In the genomic region with DNA sequence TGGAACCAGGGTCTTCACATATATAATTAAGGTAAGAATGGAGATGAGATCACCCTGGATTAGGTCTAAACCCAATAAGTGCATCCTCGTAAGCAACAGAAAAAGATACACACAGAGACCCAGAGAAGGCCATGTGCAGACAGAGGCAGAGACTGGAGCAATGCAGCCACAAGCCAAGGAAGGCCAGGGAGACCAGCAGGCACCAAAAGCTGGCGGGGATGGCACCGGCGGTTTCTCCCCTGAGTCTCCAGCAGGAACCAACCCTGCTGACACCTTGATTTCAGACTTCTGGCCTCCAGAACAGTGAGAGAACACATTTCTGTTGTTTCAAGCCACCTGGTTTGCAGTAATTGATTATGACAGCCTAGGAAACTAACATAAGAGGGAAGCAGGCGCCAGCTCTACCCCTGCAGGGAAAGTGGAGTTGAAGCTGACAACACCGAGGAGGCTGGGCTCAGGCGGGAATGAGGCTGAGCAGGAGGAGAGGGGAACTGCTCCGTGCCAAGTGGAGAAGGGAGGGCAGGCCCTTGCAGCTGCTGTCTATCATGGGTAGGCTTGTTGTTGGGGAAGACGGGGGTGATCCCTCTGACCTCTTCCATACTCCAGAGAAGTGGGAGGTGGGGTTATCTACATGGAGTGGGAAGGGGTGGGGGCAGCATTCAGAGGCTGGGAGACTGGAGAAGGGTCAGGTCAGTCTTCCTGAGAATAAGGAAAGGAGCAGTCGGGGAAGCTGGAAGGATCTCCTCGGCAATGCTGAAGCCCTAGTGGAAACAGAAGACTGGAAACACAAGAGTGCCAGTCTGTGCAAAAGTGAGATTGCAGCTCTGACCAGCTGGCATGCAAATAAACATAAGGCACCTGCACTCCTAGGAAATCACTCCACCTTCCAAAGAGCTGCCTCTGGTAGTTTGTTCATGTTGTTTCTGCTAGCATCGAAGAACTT, we compare ENCODE assay signal across 11 cellular contexts.
A peak's percentile ranks its signal among the peaks of the same experiment; 100 is the strongest.
DNase-seq lines count a peak whose midpoint lies in the region; ATAC-seq and TF ChIP-seq lines count a peak whose summit lies in the region.
"Had no signal": no experiment of that assay in that cellular context is flagged by ENCODE, and none has a peak within 500 bp of the region (broad histone marks: within the 10 kb centered on the region; RNA-seq: fewer than 3 reads in every experiment).

No MANE protein-coding gene starts in this region.

- no peaks in the 10 kb centered on the region for H3K9me3 ChIP-seq in tibial nerve
- H3K9me3 ChIP-seq: Peyer's patch had no signal

- no peaks in the 10 kb centered on the region for H3K27me3 ChIP-seq in tibial nerve
- H3K27me3 ChIP-seq: Peyer's patch had no signal

- H3K27me3 Mint-ChIP-seq in stimulated activated naive CD8-positive, alpha-beta T cell treated with anti-CD3 and anti-CD28 coated beads, Interleukin-15, Interleukin-2, amounts not matched to agents 100 ng/mL and 50 ng/mL, for 24 hours, result no peaks in the 10 kb centered on the region

- no peak for ATAC-seq in stimulated activated naive CD8-positive, alpha-beta T cell treated with anti-CD3 and anti-CD28 coated beads, Interleukin-15, Interleukin-2, amounts not matched to agents 100 U/mL and 50 U/mL, for 24 hours
- ATAC-seq in HG03342 (IDR thresholded peaks at IDR 0.05; ENCODE audit: unreplicated experiment) (no peak), HG03139 (IDR thresholded peaks at IDR 0.05; ENCODE audit: unreplicated experiment) (no peak)

- H3K4me1 Mint-ChIP-seq in stimulated activated naive CD8-positive, alpha-beta T cell treated with anti-CD3 and anti-CD28 coated beads, Interleukin-15, Interleukin-2, amounts not matched to agents 100 ng/mL and 50 ng/mL, for 24 hours (ENCODE audit: low read depth), result peaks cover 46% of the 10 kb centered on the region

- H3K9me3 Mint-ChIP-seq in stimulated activated naive CD8-positive, alpha-beta T cell treated with anti-CD3 and anti-CD28 coated beads, Interleukin-15, Interleukin-2, amounts not matched to agents 100 ng/mL and 50 ng/mL, for 24 hours, result no peaks in the 10 kb centered on the region

- intact Hi-C loops in head of caudate nucleus (cut with DNase I), result no loop called here

- no peak overlapping the region for H3K4me3 ChIP-seq in tibial nerve
- H3K4me3 ChIP-seq: lung, Peyer's patch had no signal

- peaks cover 0 to 11% (median 5%) of the 10 kb centered on the region in 4 donors for H3K4me1 ChIP-seq in tibial nerve
- H3K4me1 ChIP-seq: Peyer's patch had no signal

- peaks cover 72% of the 10 kb centered on the region for H3K36me3 Mint-ChIP-seq in stimulated activated naive CD8-positive, alpha-beta T cell treated with anti-CD3 and anti-CD28 coated beads, Interleukin-15, Interleukin-2, amounts not matched to agents 100 ng/mL and 50 ng/mL, for 24 hours (ENCODE audit: low read depth)

- no peak for TF ChIP-seq EP300 in tibial nerve (IDR thresholded peaks at IDR 0.05)

- H3K36me3 ChIP-seq in tibial nerve, result peaks cover 2 to 38% (median 5%) of the 10 kb centered on the region in 3 donors

- H3K27ac ChIP-seq in tibial nerve, result peak overlapping the region in 1 of 4 donors; percentile 29
- H3K27ac ChIP-seq: Peyer's patch had no signal

- no peak for DNase-seq in stimulated activated naive CD8-positive, alpha-beta T cell treated with anti-CD3 and anti-CD28 coated beads, Interleukin-15, Interleukin-2, amounts not matched to agents 100 U/mL and 50 U/mL, for 24 hours
- DNase-seq in NCI-H526 treated with DMSO at 0.1 percent for 48 hours (lab: John Stamatoyannopoulos, UW) (peak; percentile 99), head of caudate nucleus (peak in 32 of 42 donors; percentile 25 to 80 (median 59)), tibial nerve (ENCODE audit: low spot score in 2 of 2) (no peak), SKM-1 treated with dmso at 0.1 percent for 144 hours (lab: John Stamatoyannopoulos, UW; ENCODE audit: unreplicated experiment) (no peak)
- DNase-seq: activated CD4-positive, alpha-beta T cell treated with anti-CD3 and anti-CD28 coated beads for 4 hours; Peyer's patch had no signal

- H3K4me3 Mint-ChIP-seq in stimulated activated naive CD8-positive, alpha-beta T cell treated with anti-CD3 and anti-CD28 coated beads, Interleukin-15, Interleukin-2, amounts not matched to agents 100 ng/mL and 50 ng/mL, for 24 hours, result peak overlapping the region; percentile 1

- TF ChIP-seq POLR2A in tibial nerve (IDR thresholded peaks at IDR 0.05), result no peak

- 62 to 66% methylated on average over 12 of the region's 12 CpGs for WGBS in tibial nerve, 2 donors

- H3K27ac Mint-ChIP-seq in stimulated activated naive CD8-positive, alpha-beta T cell treated with anti-CD3 and anti-CD28 coated beads, Interleukin-15, Interleukin-2, amounts not matched to agents 100 ng/mL and 50 ng/mL, for 24 hours, result peak overlapping the region; percentile 93

- TF ChIP-seq CTCF in tibial nerve (IDR thresholded peaks at IDR 0.05), result no peak

Comparison
In these comparisons a context has a peak if more than half of its experiments do, and no peak if none do; other contexts are left out.
1. DNase-seq: peak in NCI-H526 treated with DMSO at 0.1 percent for 48 hours (single experiment) and head of caudate nucleus (32 of 42); none in stimulated activated naive CD8-positive, alpha-beta T cell treated with anti-CD3 and anti-CD28 coated beads, Interleukin-15, Interleukin-2, amounts not matched to agents 100 U/mL and 50 U/mL, for 24 hours (single experiment), tibial nerve (0 of 2) and SKM-1 treated with dmso at 0.1 percent for 144 hours (single experiment).